In the genomic region with DNA sequence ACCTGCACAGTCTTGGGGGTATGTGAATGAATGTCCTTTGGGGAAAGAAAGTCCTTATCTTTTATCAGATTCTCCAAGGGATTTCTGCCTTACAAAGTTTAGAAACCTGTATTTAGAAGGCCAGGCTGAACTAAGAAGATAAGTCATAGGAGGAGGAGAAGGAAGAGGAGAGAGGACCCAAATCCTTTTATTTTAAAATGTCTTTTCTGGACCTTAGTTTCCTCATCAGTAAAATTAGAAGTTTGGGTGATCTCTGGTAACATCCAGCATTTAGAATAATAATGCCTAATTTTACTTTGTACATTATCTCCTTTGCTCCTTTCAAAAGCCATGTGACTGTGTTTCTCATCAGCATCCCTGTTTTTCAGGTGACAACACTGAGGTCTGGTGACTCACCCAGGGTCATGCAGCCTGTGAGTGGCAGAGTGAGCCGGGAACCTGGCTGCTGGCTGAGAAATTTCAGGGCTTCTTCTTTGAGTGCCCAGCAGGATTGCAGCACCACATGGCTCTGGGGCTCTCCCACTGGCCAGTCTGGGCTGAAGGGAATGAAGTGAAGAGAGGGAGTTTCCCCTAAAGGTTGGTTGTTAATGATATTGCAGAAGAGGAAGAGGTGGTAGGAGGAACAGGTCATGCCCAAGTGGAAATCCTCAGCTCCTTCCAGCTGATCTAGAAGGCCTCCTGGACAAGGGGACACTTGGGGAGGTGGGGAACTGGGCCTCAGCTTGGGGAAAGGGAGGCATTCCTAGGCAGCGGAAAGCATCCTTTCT, we compare ENCODE assay signal across 10 cellular contexts. TPM values are rescaled to one million over a fixed set of nuclear protein-coding genes. Genes with fewer than 3 reads are reported as not detected.
DNase-seq lines count a peak whose midpoint lies in the region; ATAC-seq and TF ChIP-seq lines count a peak whose summit lies in the region.
"Had no signal": no experiment of that assay in that cellular context is flagged by ENCODE, and none has a peak within 500 bp of the region (broad histone marks: within the 10 kb centered on the region; RNA-seq: fewer than 3 reads in every experiment).

No MANE protein-coding gene starts in this region.

- no peak for ATAC-seq in heart right ventricle
- ATAC-seq: SK-N-SH treated with all-trans-retinoic acid at 6 μM for 48 hours had no signal

- H3K27me3 ChIP-seq in duodenal mucosa (ENCODE audit: control insufficient read depth in 1 of 2, insufficient read depth in 2 of 2, low read length in 2 of 2) (no peaks in the 10 kb centered on the region), muscle layer of duodenum (ENCODE audit: low read depth, low read length) (no peaks in the 10 kb centered on the region), heart right ventricle (no peaks in the 10 kb centered on the region)

- H3K4me1 ChIP-seq in duodenal mucosa (ENCODE audit: control insufficient read depth in 1 of 2, insufficient read depth in 2 of 2, low read length in 2 of 2) (peaks cover 59 to 82% of the 10 kb centered on the region in 2 donors), muscle layer of duodenum (ENCODE audit: control insufficient read depth in 1 of 2, insufficient read depth in 2 of 2, low read length in 2 of 2) (peaks cover 0 to 4% of the 10 kb centered on the region in 2 donors), heart right ventricle (peaks cover 0 to 56% (median 10%) of the 10 kb centered on the region in 9 donors)

- H3K9me3 ChIP-seq in duodenal mucosa (ENCODE audit: control insufficient read depth in 1 of 2, low read length in 2 of 2) (no peaks in the 10 kb centered on the region), muscle layer of duodenum (ENCODE audit: control insufficient read depth in 1 of 2, low read length in 2 of 2) (no peaks in the 10 kb centered on the region), heart right ventricle (no peaks in the 10 kb centered on the region)

- no peak overlapping the region for H3K4me3 ChIP-seq in duodenal mucosa (ENCODE audit: low read depth in 1 of 2, low read length in 2 of 2)
- no peak overlapping the region for H3K4me3 ChIP-seq in muscle layer of duodenum (ENCODE audit: low read depth in 1 of 2, low read length in 2 of 2)
- no peak overlapping the region for H3K4me3 ChIP-seq in heart right ventricle

- H3K9ac ChIP-seq in duodenal mucosa (ENCODE audit: low read depth in 1 of 2, low read length in 2 of 2), result peak overlapping the region in 1 of 2 donors; percentile 77

- intact Hi-C loops in heart right ventricle (cut with DNase I), result no loop called here

- peak overlapping the region; percentile 68 for H3K27ac ChIP-seq in duodenal mucosa (ENCODE audit: low read depth, low read length)
- H3K27ac ChIP-seq in muscle layer of duodenum (ENCODE audit: low read length), result peak overlapping the region; percentile 13
- H3K27ac ChIP-seq in caudate nucleus (ENCODE audit: low read depth, low read length), result no peak overlapping the region
- H3K27ac ChIP-seq in heart right ventricle, result no peak overlapping the region

- 77 to 94% methylated on average over 2 of the region's 2 CpGs for WGBS in heart right ventricle, 2 donors

- no peak for TF ChIP-seq CTCF in heart right ventricle (IDR thresholded peaks at IDR 0.05)

- H3K36me3 ChIP-seq in duodenal mucosa (ENCODE audit: control insufficient read depth in 1 of 2, insufficient read depth in 2 of 2, low read length in 2 of 2) (no peaks in the 10 kb centered on the region), muscle layer of duodenum (ENCODE audit: control insufficient read depth in 1 of 2, insufficient read depth in 2 of 2, low read length in 2 of 2) (no peaks in the 10 kb centered on the region), heart right ventricle (no peaks in the 10 kb centered on the region)

- DNase-seq in DMS53 treated with DMSO at 0.1 percent for 48 hours (lab: John Stamatoyannopoulos, UW; ENCODE audit: unreplicated experiment), result peak; percentile 28
- peak; percentile 69 for DNase-seq in M059J (ENCODE audit: low read depth)
- no peak for DNase-seq in NCI-H2196 treated with DMSO at 0.1 percent for 48 hours (lab: John Stamatoyannopoulos, UW; ENCODE audit: unreplicated experiment)
- no peak for DNase-seq in caudate nucleus (lab: John Stamatoyannopoulos, UW)
- DNase-seq in heart right ventricle, result no peak
- no peak for DNase-seq in GM03348 (ENCODE audit: low spot score)
- DNase-seq: NCI-H2171 had no signal

RNA-seq across cellular contexts. Expression of a gene that starts 34.0 kb away (rescaled TPM):
- total RNA-seq in M059J (2014; rRNA removed; shearing (Covaris generic)), result 41.2 and 65.8 TPM in 2 replicates
- 100 to 1,000 TPM; 163 to 456 (median 216) TPM for total RNA-seq in heart right ventricle
- 100 to 1,000 TPM; 133 to 396 TPM for polyA plus RNA-seq in heart right ventricle

Comparison
In these comparisons a context has a peak if more than half of its experiments do, and no peak if none do; other contexts are left out.
1. DNase-seq: peak in DMS53 treated with DMSO at 0.1 percent for 48 hours (single experiment) and M059J (single experiment); none in NCI-H2196 treated with DMSO at 0.1 percent for 48 hours (single experiment), caudate nucleus (0 of 61), heart right ventricle (0 of 2) and GM03348 (single experiment).
2. H3K27ac ChIP-seq: peak in duodenal mucosa (single experiment) and muscle layer of duodenum (single experiment); none in caudate nucleus (single experiment) and heart right ventricle (0 of 10).